Comparison of ENCODE assay signal across 12 cellular contexts in genomic region chr6:34242252-34243130, GRCh38. TPM values are rescaled to one million over a fixed set of nuclear protein-coding genes. Genes with fewer than 3 reads are reported as not detected.
DNase-seq lines count a peak whose midpoint lies in the region; ATAC-seq and TF ChIP-seq lines count a peak whose summit lies in the region.
"Had no signal": no experiment of that assay in that cellular context is flagged by ENCODE, and none has a peak within 500 bp of the region (broad histone marks: within the 10 kb centered on the region; RNA-seq: fewer than 3 reads in every experiment).

No MANE protein-coding gene starts in this region.

- no peaks in the 10 kb centered on the region for H4K20me1 ChIP-seq in mammary epithelial cell (ENCODE audit: insufficient read depth, low read length)

- in situ Hi-C loops in mammary epithelial cell (cut with MboI; ENCODE audit: low sequenced_read_pairs in 2 of 2), result no loop called here

- POLR2A ChIA-PET in MCF 10A (lab: Yijun Ruan, JAX), result no interaction called here

- no peaks in the 10 kb centered on the region for H3K9me3 Mint-ChIP-seq in MCF 10A (ENCODE audit: unreplicated experiment)
- no peaks in the 10 kb centered on the region for H3K9me3 Mint-ChIP-seq in endodermal cell
- no peaks in the 10 kb centered on the region for H3K9me3 Mint-ChIP-seq in stimulated activated naive CD8-positive, alpha-beta T cell treated with anti-CD3 and anti-CD28 coated beads, Interleukin-15, amount 100 ng/mL, for 72 hours

- 38% methylated on average over 6 of the region's 7 CpGs for WGBS in mammary epithelial cell (ENCODE audit: low coverage, missing lambda C conversion rate)
- 91 to 98% methylated on average over 5 to 7 of the region's 7 CpGs for WGBS in endodermal cell (ENCODE audit: insufficient coverage in 1 of 2, insufficient read length in 1 of 2), 2 experiments

- no peak overlapping the region for H3K4me3 Mint-ChIP-seq in MCF 10A (ENCODE audit: unreplicated experiment)
- H3K4me3 Mint-ChIP-seq in endodermal cell, result no peak overlapping the region
- peak overlapping the region; percentile 32 to 58 for H3K4me3 Mint-ChIP-seq in stimulated activated naive CD8-positive, alpha-beta T cell treated with anti-CD3 and anti-CD28 coated beads, Interleukin-15, amount 100 ng/mL, for 72 hours

- H3K4me1 Mint-ChIP-seq in MCF 10A (ENCODE audit: insufficient read depth, unreplicated experiment) (peaks cover 54% of the 10 kb centered on the region), endodermal cell (peaks cover 26% of the 10 kb centered on the region)
- peaks cover 93% of the 10 kb centered on the region for H3K4me1 Mint-ChIP-seq in stimulated activated naive CD8-positive, alpha-beta T cell treated with anti-CD3 and anti-CD28 coated beads, Interleukin-15, amount 100 ng/mL, for 72 hours

- CTCF ChIA-PET in mammary epithelial cell (lab: Charles Lee; ENCODE audit: low non-redundant PET), result interaction anchor here (0.5 kb wide), 1 partner anchor 145 kb away, joined by 13 read pairs; no protein-coding TSS in a partner anchor
- CTCF ChIA-PET in MCF 10A (lab: Yijun Ruan, JAX), result interaction anchor here (0.6 kb wide), 1 partner anchor 367 kb away, joined by 3 read pairs; no protein-coding TSS in a partner anchor

- H3K36me3 Mint-ChIP-seq in MCF 10A (ENCODE audit: insufficient read depth, unreplicated experiment) (peaks cover 4% of the 10 kb centered on the region), endodermal cell (ENCODE audit: low read depth) (peaks cover 66% of the 10 kb centered on the region)

- dilution Hi-C loops in mammary epithelial cell (cut with HindIII; ENCODE audit: low sequenced_read_pairs), result no loop called here

- H3K4me1 ChIP-seq in mammary epithelial cell (ENCODE audit: insufficient read depth, low read length) (peaks cover 85% of the 10 kb centered on the region), RWPE2 (ENCODE audit: insufficient read depth, poor library complexity, severe bottlenecking) (peaks cover 66% of the 10 kb centered on the region), endodermal cell (ENCODE audit: control insufficient read depth, insufficient read depth, low read length) (peaks cover 14% of the 10 kb centered on the region)

- no peak for TF ChIP-seq CTCF in mammary epithelial cell (conservative IDR thresholded peaks at IDR 0.05 in 1 of 2, IDR thresholded peaks at IDR 0.05 in 1 of 2; ENCODE audit: extremely low read depth in 1 of 2, insufficient read depth in 1 of 2, low read depth in 1 of 2, low read length in 2 of 2)
- no peak for TF ChIP-seq CTCF in MCF 10A (IDR thresholded peaks at IDR 0.05; ENCODE audit: unreplicated experiment)
- TF ChIP-seq CTCF in RWPE2 (IDR thresholded peaks at IDR 0.05; ENCODE audit: poor library complexity, severe bottlenecking), result no peak
- no peak for TF ChIP-seq CTCF in endodermal cell (conservative IDR thresholded peaks at IDR 0.05)
- no peak for TF ChIP-seq CTCF in omental fat pad (IDR thresholded peaks at IDR 0.05)

- peak overlapping the region; percentile 26 for H3K27ac ChIP-seq in mammary epithelial cell (ENCODE audit: insufficient read depth, low read depth, low read length)
- H3K27ac ChIP-seq in RWPE2 (ENCODE audit: poor library complexity, severe bottlenecking), result peak overlapping the region; percentile 95
- no peak overlapping the region for H3K27ac ChIP-seq in endodermal cell (ENCODE audit: low read depth, low read length)

- H3K79me2 ChIP-seq in mammary epithelial cell (ENCODE audit: insufficient read depth, low read length), result peaks cover 53% of the 10 kb centered on the region

- H2AFZ ChIP-seq in mammary epithelial cell (ENCODE audit: low read depth, low read length), result no peak overlapping the region

- no peaks in the 10 kb centered on the region for H3K9me3 ChIP-seq in mammary epithelial cell (replicated peaks; ENCODE audit: insufficient read depth, low read length)
- H3K9me3 ChIP-seq in RWPE2 (ENCODE audit: severe bottlenecking), result no peaks in the 10 kb centered on the region
- no peaks in the 10 kb centered on the region for H3K9me3 ChIP-seq in endodermal cell (ENCODE audit: control insufficient read depth, low read length)
- H3K9me3 ChIP-seq: breast epithelium, HAP-1 had no signal

- no peak overlapping the region for H3K9ac ChIP-seq in mammary epithelial cell (ENCODE audit: insufficient read depth, low read length)
- H3K9ac ChIP-seq in endodermal cell (ENCODE audit: extremely low read depth, low read length, poor library complexity, severe bottlenecking), result no peak overlapping the region

- peaks cover 7% of the 10 kb centered on the region for H3K36me3 ChIP-seq in mammary epithelial cell (ENCODE audit: insufficient read depth, low read length)
- peaks cover 72% of the 10 kb centered on the region for H3K36me3 ChIP-seq in RWPE2 (ENCODE audit: low read depth)
- peaks cover 60% of the 10 kb centered on the region for H3K36me3 ChIP-seq in endodermal cell (ENCODE audit: control insufficient read depth, insufficient read depth, low read length)
- H3K36me3 ChIP-seq: breast epithelium had no signal

- peak overlapping the region; percentile 25 for H3K4me2 ChIP-seq in mammary epithelial cell (ENCODE audit: insufficient read depth, low read depth, low read length)

- BruUV-seq in mammary epithelial cell (replicated peaks; lab: Mats Ljungman, UMichigan), result no TSS peak
- no TSS peak for BruUV-seq in MCF 10A (replicated peaks; lab: Mats Ljungman, UMichigan)

- H3K4me3 ChIP-seq in mammary epithelial cell (replicated peaks in 1 of 3; ENCODE audit: insufficient read depth in 1 of 3, low read depth in 2 of 3, low read length in 3 of 3) (no peak overlapping the region), RWPE2 (ENCODE audit: severe bottlenecking) (no peak overlapping the region), endodermal cell (ENCODE audit: low read length) (no peak overlapping the region)
- H3K4me3 ChIP-seq: breast epithelium, HAP-1 had no signal

- ATAC-seq in RWPE2 (ENCODE audit: low read depth), result peak; percentile 5; the same call in 1 of the 3 replicates
- ATAC-seq in stimulated activated naive CD8-positive, alpha-beta T cell treated with anti-CD3 and anti-CD28 coated beads, Interleukin-15, amount 100 ng/mL, for 72 hours, result no peak
- ATAC-seq in omental fat pad (ENCODE audit: low FRiP score), result no peak
- ATAC-seq in HG03039 (IDR thresholded peaks at IDR 0.05; ENCODE audit: unreplicated experiment), result no peak

- no peak for DNase-seq in mammary epithelial cell
- no peak for DNase-seq in MCF 10A (ENCODE audit: unreplicated experiment)
- peak; percentile 38 for DNase-seq in RWPE2 (ENCODE audit: low spot score)
- DNase-seq in endodermal cell, result no peak
- DNase-seq in stimulated activated naive CD8-positive, alpha-beta T cell treated with anti-CD3 and anti-CD28 coated beads, Interleukin-15, amount 100 ng/mL, for 72 hours, result no peak
- no peak for DNase-seq in omental fat pad (ENCODE audit: low spot score)
- DNase-seq in NCI-H2171 treated with DMSO at 0.1 percent for 48 hours (lab: John Stamatoyannopoulos, UW), result no peak
- DNase-seq: NCI-H524, occipital lobe had no signal

- H3K27me3 Mint-ChIP-seq in MCF 10A (ENCODE audit: insufficient read depth, unreplicated experiment), result no peaks in the 10 kb centered on the region
- H3K27me3 Mint-ChIP-seq in endodermal cell (ENCODE audit: insufficient read depth), result no peaks in the 10 kb centered on the region
- no peaks in the 10 kb centered on the region for H3K27me3 Mint-ChIP-seq in stimulated activated naive CD8-positive, alpha-beta T cell treated with anti-CD3 and anti-CD28 coated beads, Interleukin-15, amount 100 ng/mL, for 72 hours

- H3K27me3 ChIP-seq in mammary epithelial cell (ENCODE audit: insufficient read depth, low read length), result no peaks in the 10 kb centered on the region
- H3K27me3 ChIP-seq in RWPE2 (ENCODE audit: insufficient read depth, poor library complexity, severe bottlenecking), result no peaks in the 10 kb centered on the region
- no peaks in the 10 kb centered on the region for H3K27me3 ChIP-seq in endodermal cell (ENCODE audit: control insufficient read depth, insufficient read depth, low read length, poor library complexity, severe bottlenecking)
- H3K27me3 ChIP-seq: breast epithelium had no signal

- H3K27ac Mint-ChIP-seq in MCF 10A (ENCODE audit: low read depth, unreplicated experiment), result no peak overlapping the region
- peak overlapping the region; percentile 55 for H3K27ac Mint-ChIP-seq in endodermal cell
- peak overlapping the region; percentile 89 to 90 for H3K27ac Mint-ChIP-seq in stimulated activated naive CD8-positive, alpha-beta T cell treated with anti-CD3 and anti-CD28 coated beads, Interleukin-15, amount 100 ng/mL, for 72 hours

- intact Hi-C loops in mammary epithelial cell (cut with micrococcal nuclease) (loop anchor here (5.0 kb wide), 1 partner anchor 80 kb away; no protein-coding TSS in a partner anchor), MCF 10A (cut with micrococcal nuclease) (no loop called here)

RNA-seq across cellular contexts. Expression of gene HMGA1, which starts 5.8 kb away (rescaled TPM):
- total RNA-seq in mammary epithelial cell, result 100 to 1,000 TPM in 1 of 2 donors, 10 to 100 TPM in 1; 21.2 to 314 TPM
- polyA plus RNA-seq in mammary epithelial cell, result 151 TPM
- 338 TPM for polyA minus RNA-seq in mammary epithelial cell
- total RNA-seq in MCF 10A (2022), result 154 and 202 TPM in 2 replicates
- 1,000 to 10,000 TPM; 1,306 to 1,595 TPM for total RNA-seq in endodermal cell
- 1,230 TPM for polyA plus RNA-seq in endodermal cell (2013, experiment 1 of 2)
- 1,159 TPM for polyA plus RNA-seq in endodermal cell (2013, experiment 2 of 2)
- 10 to 100 TPM; 15.6 to 80.7 (median 31.3) TPM for total RNA-seq in omental fat pad

RNA-seq across cellular contexts. Expression of gene SMIM29, which starts 6.3 kb away (rescaled TPM):
- total RNA-seq in mammary epithelial cell (10 to 100 TPM; 20.3 to 40.6 TPM), MCF 10A (2022) (12.0 and 25.7 TPM in 2 replicates), endodermal cell (1 to 10 TPM; 7.2 to 7.9 TPM), omental fat pad (10 to 100 TPM; 11.8 to 23.8 (median 17.2) TPM)
- polyA plus RNA-seq in mammary epithelial cell, result 48.6 TPM
- polyA minus RNA-seq in mammary epithelial cell, result 29.8 TPM
- 16.4 TPM for polyA plus RNA-seq in endodermal cell (2013, experiment 1 of 2)
- polyA plus RNA-seq in endodermal cell (2013, experiment 2 of 2), result 14.3 TPM

Comparison
In these comparisons a context has a peak if more than half of its experiments do, and no peak if none do; other contexts are left out.
1. H3K4me3 Mint-ChIP-seq: peak in stimulated activated naive CD8-positive, alpha-beta T cell treated with anti-CD3 and anti-CD28 coated beads, Interleukin-15, amount 100 ng/mL, for 72 hours (2 of 2); none in MCF 10A (single experiment) and endodermal cell (single experiment).